In genomic region chr19:2478324-2478755, GRCh38 we compare ENCODE assay signal across 8 cellular contexts. TPM values are rescaled to one million over a fixed set of nuclear protein-coding genes. Genes with fewer than 3 reads are reported as not detected.
DNase-seq lines count a peak whose midpoint lies in the region; ATAC-seq and TF ChIP-seq lines count a peak whose summit lies in the region.

No MANE protein-coding gene starts in this region.

- intact Hi-C loops in left lung (cut with DNase I): loop anchor here in 1 of 2 donors (10.0 kb wide), 2 partner anchors 96 to 126 kb away; no protein-coding TSS in a partner anchor

- H3K36me3 Mint-ChIP-seq in IgD-negative memory B cell: peaks cover 3% of the 10 kb centered on the region

- H3K27me3 ChIP-seq in left lung: no peaks in the 10 kb centered on the region

- H3K9me3 Mint-ChIP-seq in IgD-negative memory B cell: no peaks in the 10 kb centered on the region

- peak in 1 of 2 donors; percentile 47 for TF ChIP-seq CTCF in left lung (IDR thresholded peaks at IDR 0.05)

- peak overlapping the region; percentile 92 to 98 (median 96) for H3K4me3 Mint-ChIP-seq in IgD-negative memory B cell

- peaks cover 11 to 21% (median 14%) of the 10 kb centered on the region in 3 donors for H3K4me1 Mint-ChIP-seq in IgD-negative memory B cell

- H3K9me3 ChIP-seq in left lung: peaks cover 0 to 6% of the 10 kb centered on the region in 2 donors

- H3K4me1 ChIP-seq in left lung: peaks cover 9 to 25% of the 10 kb centered on the region in 2 donors

- DNase-seq in C1 segment of cervical spinal cord (lab: John Stamatoyannopoulos, UW): peak in 8 of 14 donors; percentile 23 to 75 (median 46)
- DNase-seq in T-helper 2 cell: peak in 4 of 5 experiments; percentile 26 to 75 (median 54)
- DNase-seq in left lung: peak in 1 of 2 donors; percentile 81
- peak; percentile 36 for DNase-seq in stimulated activated CD8-positive, alpha-beta memory T cell treated with anti-CD3 and anti-CD28 coated beads, Interleukin-12 subunit alpha, Interleukin-12 subunit beta, amount 100 ng/mL, for 4 hours (ENCODE audit: low read depth)
- no peak for DNase-seq in HuH-7.5 (ENCODE audit: low spot score)

- peak overlapping the region; percentile 92 to 97 for H3K4me3 ChIP-seq in left lung

- no peaks in the 10 kb centered on the region for H3K27me3 Mint-ChIP-seq in IgD-negative memory B cell

- ATAC-seq in left lung (peak; percentile 17), GM21786 (IDR thresholded peaks at IDR 0.05; ENCODE audit: unreplicated experiment) (no peak)

- peak overlapping the region; percentile 91 to 97 (median 92) for H3K27ac Mint-ChIP-seq in IgD-negative memory B cell

- peaks cover 0 to 16% of the 10 kb centered on the region in 2 donors for H3K36me3 ChIP-seq in left lung

- H3K27ac ChIP-seq in cingulate gyrus (ENCODE audit: low read depth, low read length): peak overlapping the region; percentile 19
- peak overlapping the region; percentile 87 to 90 for H3K27ac ChIP-seq in left lung

RNA-seq across cellular contexts. Expression of gene GADD45B, which starts 2.4 kb away (rescaled TPM):
- polyA plus RNA-seq in IgD-negative memory B cell: 98.0 TPM
- 10 to 100 TPM; 54.0 to 73.5 TPM for total RNA-seq in left lung

RNA-seq across cellular contexts. Expression of gene LMNB2, which starts 21.6 kb away (rescaled TPM):
- polyA plus RNA-seq in IgD-negative memory B cell: 4.6 TPM
- 10 to 100 TPM; 35.1 to 40.5 TPM for total RNA-seq in left lung

RNA-seq across cellular contexts. Expression of gene TIMM13, which starts 51.0 kb away (rescaled TPM):
- 69.1 TPM for polyA plus RNA-seq in IgD-negative memory B cell
- total RNA-seq in left lung: 10 to 100 TPM; 69.1 to 98.0 TPM
